ENCODE assay signal across 11 cellular contexts in the genomic region with DNA sequence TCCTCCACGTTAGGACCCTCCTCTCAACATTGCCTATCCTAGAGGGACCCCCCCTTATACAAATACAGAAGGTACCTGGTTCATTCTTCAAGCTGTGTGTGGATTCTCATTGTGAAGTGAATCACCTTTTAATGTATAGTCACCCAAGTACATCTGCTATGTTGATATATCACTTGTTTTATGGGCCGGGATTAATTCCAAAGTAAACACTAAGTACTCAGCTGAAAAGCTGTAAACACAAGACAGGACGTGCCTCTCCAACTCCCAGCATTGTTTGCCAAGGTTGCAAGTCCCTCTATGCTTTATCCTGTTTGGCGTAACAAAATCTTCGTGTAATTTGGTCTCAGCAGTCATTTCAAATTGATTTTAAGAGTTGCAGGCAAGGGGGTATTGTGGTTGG.
"Had no signal": no experiment of that assay in that cellular context is flagged by ENCODE, and none has a peak within 500 bp of the region (broad histone marks: within the 10 kb centered on the region; RNA-seq: fewer than 3 reads in every experiment).

No MANE protein-coding gene starts in this region.

- DNase-seq: activated CD4-positive, alpha-beta T cell treated with anti-CD3 and anti-CD28 coated beads for 48 hours; activated naive CD4-positive, alpha-beta T cell treated with Interleukin-2 at 50 U/mL for 16 hours; colonic mucosa; effector CD8-positive, alpha-beta T cell; islet precursor cell; nephron progenitor cell; psoas muscle; stimulated activated CD4-positive, alpha-beta T cell treated with anti-CD3 and anti-CD28 coated beads, Interleukin-12 subunit alpha, Interleukin-12 subunit beta, amount 100 ng/mL, for 4 hours; stimulated activated naive CD4-positive, alpha-beta T cell treated with Interleukin-2 at 50 U/mL for 16 hours; upper lobe of right lung had no signal

- ATAC-seq: psoas muscle, upper lobe of right lung, WTC11 had no signal
